In the genomic region with DNA sequence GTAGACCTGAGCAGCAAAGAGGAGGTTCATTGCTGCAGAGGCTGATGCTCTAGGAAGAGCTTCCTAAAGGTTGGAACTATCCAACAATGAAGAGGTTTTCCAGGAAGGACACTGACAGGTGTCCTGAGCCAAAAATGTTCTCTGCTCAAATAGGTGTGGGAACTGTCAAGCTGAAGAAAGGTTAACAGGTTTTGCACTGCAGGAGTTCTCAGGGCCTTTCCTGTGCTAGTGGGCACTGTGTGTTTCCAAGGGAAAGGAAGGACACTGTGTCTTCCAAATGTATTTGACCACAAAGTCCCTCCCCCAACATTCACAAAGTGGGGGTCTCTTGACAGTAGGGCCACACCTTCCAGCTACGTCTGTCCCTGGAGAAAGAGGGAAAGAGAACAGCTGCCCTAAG, we compare ENCODE assay signal across 20 cellular contexts. TPM values are rescaled to one million over a fixed set of nuclear protein-coding genes. Genes with fewer than 3 reads are reported as not detected.
DNase-seq lines count a peak whose midpoint lies in the region; ATAC-seq and TF ChIP-seq lines count a peak whose summit lies in the region.
"Had no signal": no experiment of that assay in that cellular context is flagged by ENCODE, and none has a peak within 500 bp of the region (broad histone marks: within the 10 kb centered on the region; RNA-seq: fewer than 3 reads in every experiment).

No MANE protein-coding gene starts in this region.

- peaks cover 4% of the 10 kb centered on the region for H3F3A ChIP-seq in smooth muscle cell (ENCODE audit: low read depth)

- ATAC-seq in Right ventricle myocardium inferior (no peak), HG02588 (IDR thresholded peaks at IDR 0.05; ENCODE audit: unreplicated experiment) (no peak), GM21367 (IDR thresholded peaks at IDR 0.05; ENCODE audit: unreplicated experiment) (no peak)
- ATAC-seq: HepG2; naive thymus-derived CD8-positive, alpha-beta T cell; T-cell had no signal

- H3K4me3 Mint-ChIP-seq in activated CD4-positive, alpha-beta memory T cell treated with anti-CD3 and anti-CD28 coated beads, Interleukin-2, amount 10 ng/mL, durations not matched to agents 7 days and 5 days = no peak overlapping the region
- H3K4me3 Mint-ChIP-seq: T-cell had no signal

- peak overlapping the region; percentile 63 for H3K4me2 ChIP-seq in smooth muscle cell

- TF ChIP-seq CTCF in right atrium auricular region (IDR thresholded peaks at IDR 0.05) (no peak), smooth muscle cell (IDR thresholded peaks at IDR 0.05; ENCODE audit: borderline replicate concordance, insufficient read depth, poor library complexity, severe bottlenecking) (no peak)

- H3K79me2 ChIP-seq in smooth muscle cell (ENCODE audit: low read depth) = peaks cover 88% of the 10 kb centered on the region

- no peaks in the 10 kb centered on the region for H3K36me3 ChIP-seq in right atrium auricular region
- no peaks in the 10 kb centered on the region for H3K36me3 ChIP-seq in smooth muscle cell (ENCODE audit: low read depth)
- H3K36me3 ChIP-seq: thoracic aorta had no signal

- H3K27me3 Mint-ChIP-seq in activated CD4-positive, alpha-beta memory T cell treated with anti-CD3 and anti-CD28 coated beads, Interleukin-2, amount 10 ng/mL, durations not matched to agents 7 days and 5 days = peaks cover 35% of the 10 kb centered on the region
- H3K27me3 Mint-ChIP-seq: T-cell had no signal

- intact Hi-C loops in Right ventricle myocardium inferior (cut with DNase I) = no loop called here

- peaks cover 80% of the 10 kb centered on the region for H4K20me1 ChIP-seq in smooth muscle cell (ENCODE audit: low read depth)

- no peak overlapping the region for H2AFZ ChIP-seq in smooth muscle cell (ENCODE audit: low read depth)

- H3K4me3 ChIP-seq in right atrium auricular region (no peak overlapping the region), smooth muscle cell (no peak overlapping the region)
- H3K4me3 ChIP-seq: BLaER1, spleen had no signal

- H3K27ac Mint-ChIP-seq in activated CD4-positive, alpha-beta memory T cell treated with anti-CD3 and anti-CD28 coated beads, Interleukin-2, amount 10 ng/mL, durations not matched to agents 7 days and 5 days = no peak overlapping the region
- H3K27ac Mint-ChIP-seq: T-cell had no signal

- no peaks in the 10 kb centered on the region for H3K9me3 Mint-ChIP-seq in activated CD4-positive, alpha-beta memory T cell treated with anti-CD3 and anti-CD28 coated beads, Interleukin-2, amount 10 ng/mL, durations not matched to agents 7 days and 5 days
- H3K9me3 Mint-ChIP-seq: naive thymus-derived CD8-positive, alpha-beta T cell; T-cell had no signal

- H3K4me1 ChIP-seq in right atrium auricular region (peaks cover 0 to 81% of the 10 kb centered on the region in 2 donors), smooth muscle cell (ENCODE audit: low read depth) (peaks cover 15% of the 10 kb centered on the region)

- WGBS in smooth muscle cell (ENCODE audit: low lambda C conversion rate) = 53% methylated on average over 1 of the region's 1 CpG

- no peak overlapping the region for H3K9ac ChIP-seq in smooth muscle cell (ENCODE audit: low read depth)
- H3K9ac ChIP-seq: BLaER1 had no signal

- H3K27ac ChIP-seq in right atrium auricular region (peak overlapping the region; percentile 93 to 99), smooth muscle cell (ENCODE audit: low read depth) (peak overlapping the region; percentile 44)
- H3K27ac ChIP-seq: BLaER1, spleen had no signal

- H3K27me3 ChIP-seq in right atrium auricular region (no peaks in the 10 kb centered on the region), smooth muscle cell (ENCODE audit: low read depth) (no peaks in the 10 kb centered on the region)
- H3K27me3 ChIP-seq: BLaER1 had no signal

- CTCF ChIA-PET in activated CD4-positive, alpha-beta memory T cell treated with anti-CD3 and anti-CD28 coated beads, Interleukin-2, amount 10 ng/mL, durations not matched to agents 7 days and 5 days (lab: Charles Lee) = interaction anchor here (1.2 kb wide), 1 partner anchor 68 kb away, joined by 3 read pairs; no protein-coding TSS in a partner anchor

- POLR2A ChIA-PET in activated CD4-positive, alpha-beta memory T cell treated with anti-CD3 and anti-CD28 coated beads, Interleukin-2, amount 10 ng/mL, durations not matched to agents 7 days and 5 days (lab: Charles Lee) = no interaction called here

- no peaks in the 10 kb centered on the region for H3K36me3 Mint-ChIP-seq in activated CD4-positive, alpha-beta memory T cell treated with anti-CD3 and anti-CD28 coated beads, Interleukin-2, amount 10 ng/mL, durations not matched to agents 7 days and 5 days (ENCODE audit: low read depth)
- H3K36me3 Mint-ChIP-seq: naive thymus-derived CD8-positive, alpha-beta T cell; T-cell had no signal

- H3K9me3 ChIP-seq in right atrium auricular region (no peaks in the 10 kb centered on the region), smooth muscle cell (replicated peaks; ENCODE audit: low read depth) (no peaks in the 10 kb centered on the region)
- H3K9me3 ChIP-seq: BLaER1, spleen, thoracic aorta had no signal

- DNase-seq in right atrium auricular region (ENCODE audit: low spot score) (no peak), Right ventricle myocardium inferior (ENCODE audit: missing footprints) (no peak), islet precursor cell (peak; percentile 41), smooth muscle cell (lab: John Stamatoyannopoulos, UW; ENCODE audit: unreplicated experiment) (no peak), RKO (ENCODE audit: low spot score) (no peak)
- DNase-seq in activated CD4-positive, alpha-beta memory T cell treated with anti-CD3 and anti-CD28 coated beads, Interleukin-2, amount 10 ng/mL, durations not matched to agents 7 days and 5 days = no peak
- DNase-seq: activated CD4-positive, alpha-beta T cell treated with anti-CD3 and anti-CD28 coated beads, Interleukin-2, amount 50 U/mL, for 1 hour; activated gamma-delta T cell; cerebellar nuclear complex; naive thymus-derived CD8-positive, alpha-beta T cell; NCI-H1417 treated with DMSO at 0.1 percent for 48 hours; NCI-H526 treated with DMSO at 0.1 percent for 48 hours; stimulated activated CD4-positive, alpha-beta T cell treated with anti-CD3 and anti-CD28 coated beads, Interleukin-4, amount 100 ng/mL, for 4 hours; T-cell had no signal

- H3K4me1 Mint-ChIP-seq in activated CD4-positive, alpha-beta memory T cell treated with anti-CD3 and anti-CD28 coated beads, Interleukin-2, amount 10 ng/mL, durations not matched to agents 7 days and 5 days = peaks cover 20% of the 10 kb centered on the region

RNA-seq across cellular contexts. Expression of gene ZCCHC24, which starts 4.0 kb away (rescaled TPM):
- total RNA-seq in right atrium auricular region (10 to 100 TPM; 45.6 to 85.9 TPM), Right ventricle myocardium inferior (60.1 TPM), smooth muscle cell (21.9 and 28.0 TPM in 2 replicates)
- polyA plus RNA-seq in smooth muscle cell = 30.6 and 52.1 TPM in 2 replicates
- total RNA-seq in activated CD4-positive, alpha-beta memory T cell treated with anti-CD3 and anti-CD28 coated beads, Interleukin-2, amount 10 ng/mL, durations not matched to agents 7 days and 5 days = 1 to 10 TPM; 1.5 TPM
